Comparison of ENCODE assay signal across 15 cellular contexts in the genomic region with DNA sequence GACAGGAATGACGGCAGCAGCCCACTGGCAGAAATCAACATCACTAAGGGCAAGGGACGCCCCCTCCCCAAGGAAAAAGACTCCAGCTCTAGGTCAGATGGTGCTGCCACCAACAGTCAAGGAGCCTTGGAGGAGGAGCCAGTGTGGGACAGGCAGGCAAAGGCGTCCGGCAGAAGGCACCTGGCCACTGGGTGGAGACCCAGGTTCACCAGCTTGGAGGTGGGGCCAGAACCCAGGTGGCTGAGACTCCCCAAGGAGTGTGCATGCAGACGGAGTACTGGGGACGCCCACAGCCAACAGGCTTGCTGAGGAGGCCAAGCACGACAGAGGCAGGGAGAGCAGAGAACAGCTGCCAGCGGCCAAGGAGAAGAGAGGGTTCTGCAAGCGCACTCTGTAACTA. TPM values are rescaled to one million over a fixed set of nuclear protein-coding genes. Genes with fewer than 3 reads are reported as not detected.
DNase-seq lines count a peak whose midpoint lies in the region; ATAC-seq and TF ChIP-seq lines count a peak whose summit lies in the region.
"Had no signal": no experiment of that assay in that cellular context is flagged by ENCODE, and none has a peak within 500 bp of the region (broad histone marks: within the 10 kb centered on the region; RNA-seq: fewer than 3 reads in every experiment).

No MANE protein-coding gene starts in this region.

- no peak for DNase-seq in activated naive CD4-positive, alpha-beta T cell treated with anti-CD3 and anti-CD28 coated beads, Interleukin-2, amount 50 U/mL, for 72 hours (ENCODE audit: low spot score in 2 of 2)
- DNase-seq in activated naive CD4-positive, alpha-beta T cell treated with anti-CD3 and anti-CD28 coated beads, Interleukin-2, amount 50 U/mL, for 16 hours = no peak
- DNase-seq in WERI-Rb-1 (peak; percentile 44), islet precursor cell (peak; percentile 59), type B pancreatic cell (ENCODE audit: extremely low spot score, unreplicated experiment) (no peak), esophagus squamous epithelium (lab: John Stamatoyannopoulos, UW) (no peak), osteocyte (ENCODE audit: extremely low spot score, unreplicated experiment) (no peak), AG08395 (ENCODE audit: low spot score) (no peak)
- DNase-seq: activated CD4-positive, CD25-positive, alpha-beta regulatory T cell treated with anti-CD3 and anti-CD28 coated beads, Interleukin-2, amount 50 U/mL, for 72 hours; activated T-cell treated with anti-CD3 and anti-CD28 coated beads, Interleukin-2, amount 50 U/mL, for 4 hours; aorta; lower lobe of right lung; NCI-H1105 had no signal

- 78 to 79% methylated on average over 7 to 8 of the region's 9 CpGs for WGBS in esophagus squamous epithelium, 2 donors

- H3K4me3 ChIP-seq in WERI-Rb-1 (ENCODE audit: low read depth, low read length) (no peak overlapping the region), esophagus squamous epithelium (no peak overlapping the region)
- H3K4me3 ChIP-seq: lower lobe of right lung, pancreas had no signal

- H3K36me3 Mint-ChIP-seq in activated naive CD4-positive, alpha-beta T cell treated with anti-CD3 and anti-CD28 coated beads, Interleukin-2, amount 50 U/mL, for 72 hours = no peaks in the 10 kb centered on the region
- peaks cover 16% of the 10 kb centered on the region for H3K36me3 Mint-ChIP-seq in type B pancreatic cell
- H3K36me3 Mint-ChIP-seq in osteocyte (ENCODE audit: unreplicated experiment) = peaks cover 18% of the 10 kb centered on the region

- H3K9me3 Mint-ChIP-seq in activated naive CD4-positive, alpha-beta T cell treated with anti-CD3 and anti-CD28 coated beads, Interleukin-2, amount 50 U/mL, for 72 hours = no peaks in the 10 kb centered on the region
- H3K9me3 Mint-ChIP-seq in type B pancreatic cell = no peaks in the 10 kb centered on the region
- H3K9me3 Mint-ChIP-seq in osteocyte (ENCODE audit: unreplicated experiment) = no peaks in the 10 kb centered on the region
- H3K9me3 Mint-ChIP-seq: activated T-cell treated with anti-CD3 and anti-CD28 coated beads, Interleukin-2, amount 50 U/mL, for 4 hours; dendritic cell treated with granulocyte-macrophage colony-stimulating factor and Interleukin-4, amounts not matched to agents 40 ng/mL and 50 ng/mL, for 4 days had no signal

- peaks cover 0 to 5% (median 0%) of the 10 kb centered on the region in 3 donors for H3K4me1 ChIP-seq in esophagus squamous epithelium
- H3K4me1 ChIP-seq: lower lobe of right lung, pancreas had no signal

- no peak for ATAC-seq in activated naive CD4-positive, alpha-beta T cell treated with anti-CD3 and anti-CD28 coated beads, Interleukin-2, amount 50 U/mL, for 72 hours
- ATAC-seq: activated T-cell treated with anti-CD3 and anti-CD28 coated beads, Interleukin-2, amount 50 U/mL, for 4 hours; lower lobe of right lung had no signal

- H3K27ac Mint-ChIP-seq in activated naive CD4-positive, alpha-beta T cell treated with anti-CD3 and anti-CD28 coated beads, Interleukin-2, amount 50 U/mL, for 72 hours = peak overlapping the region; percentile 38 to 90
- H3K27ac Mint-ChIP-seq in type B pancreatic cell = peak overlapping the region; percentile 51
- no peak overlapping the region for H3K27ac Mint-ChIP-seq in osteocyte (ENCODE audit: unreplicated experiment)
- H3K27ac Mint-ChIP-seq: dendritic cell treated with granulocyte-macrophage colony-stimulating factor and Interleukin-4, amounts not matched to agents 40 ng/mL and 50 ng/mL, for 4 days had no signal

- no peaks in the 10 kb centered on the region for H3K9me3 ChIP-seq in WERI-Rb-1 (ENCODE audit: severe bottlenecking)
- no peaks in the 10 kb centered on the region for H3K9me3 ChIP-seq in esophagus squamous epithelium
- H3K9me3 ChIP-seq: lower lobe of right lung, pancreas had no signal

- TF ChIP-seq CTCF in WERI-Rb-1 (IDR thresholded peaks at IDR 0.05; ENCODE audit: low read depth, low read length) (0 out of 2 replicates have a peak, but pooled peaks have one; percentile 13), type B pancreatic cell (conservative IDR thresholded peaks at IDR 0.05) (no peak), esophagus squamous epithelium (IDR thresholded peaks at IDR 0.05) (no peak), osteocyte (IDR thresholded peaks at IDR 0.05) (no peak)

- H3K27me3 ChIP-seq in WERI-Rb-1 (ENCODE audit: insufficient read depth, low read depth, severe bottlenecking) (no peaks in the 10 kb centered on the region), esophagus squamous epithelium (no peaks in the 10 kb centered on the region)
- H3K27me3 ChIP-seq: pancreas had no signal

- H3K4me3 Mint-ChIP-seq in type B pancreatic cell (no peak overlapping the region), osteocyte (ENCODE audit: unreplicated experiment) (no peak overlapping the region)
- H3K4me3 Mint-ChIP-seq: activated T-cell treated with anti-CD3 and anti-CD28 coated beads, Interleukin-2, amount 50 U/mL, for 4 hours; dendritic cell treated with granulocyte-macrophage colony-stimulating factor and Interleukin-4, amounts not matched to agents 40 ng/mL and 50 ng/mL, for 4 days had no signal

- no peak overlapping the region for H3K27ac ChIP-seq in WERI-Rb-1
- H3K27ac ChIP-seq in esophagus squamous epithelium = no peak overlapping the region
- H3K27ac ChIP-seq: lower lobe of right lung, pancreas had no signal

- H3K27me3 Mint-ChIP-seq in type B pancreatic cell (no peaks in the 10 kb centered on the region), osteocyte (ENCODE audit: unreplicated experiment) (no peaks in the 10 kb centered on the region)
- H3K27me3 Mint-ChIP-seq: dendritic cell treated with granulocyte-macrophage colony-stimulating factor and Interleukin-4, amounts not matched to agents 40 ng/mL and 50 ng/mL, for 4 days had no signal

- no peak for TF ChIP-seq POLR2A in esophagus squamous epithelium (IDR thresholded peaks at IDR 0.05)

- intact Hi-C loops in esophagus squamous epithelium (cut with DNase I) = no loop called here

- peaks cover 78% of the 10 kb centered on the region for H3K36me3 ChIP-seq in WERI-Rb-1
- peaks cover 58 to 96% (median 69%) of the 10 kb centered on the region in 3 donors for H3K36me3 ChIP-seq in esophagus squamous epithelium

- peaks cover 7% of the 10 kb centered on the region for H3K4me1 Mint-ChIP-seq in type B pancreatic cell (ENCODE audit: unreplicated experiment)
- H3K4me1 Mint-ChIP-seq in osteocyte (ENCODE audit: unreplicated experiment) = peaks cover 1% of the 10 kb centered on the region

RNA-seq across cellular contexts. Expression of a gene that starts 35.2 kb away (rescaled TPM):
- total RNA-seq in activated naive CD4-positive, alpha-beta T cell treated with anti-CD3 and anti-CD28 coated beads, Interleukin-2, amount 50 U/mL, for 72 hours = 10 to 100 TPM; 29.4 to 29.9 TPM
- total RNA-seq in type B pancreatic cell (ENCODE audit: low replicate concordance) (52.5 and 54.1 TPM in 2 replicates), esophagus squamous epithelium (100 to 1,000 TPM in 1 of 4 donors, 10 to 100 TPM in 3; 10.5 to 134 (median 24.4) TPM), osteocyte (57.7 and 60.8 TPM in 2 replicates)

RNA-seq across cellular contexts. Expression of a gene that starts 59.7 kb away (rescaled TPM):
- 10 to 100 TPM; 53.7 to 61.4 TPM for total RNA-seq in activated naive CD4-positive, alpha-beta T cell treated with anti-CD3 and anti-CD28 coated beads, Interleukin-2, amount 50 U/mL, for 72 hours
- total RNA-seq in type B pancreatic cell (ENCODE audit: low replicate concordance) (77.5 and 106 TPM in 2 replicates), esophagus squamous epithelium (100 to 1,000 TPM in 1 of 4 donors, 10 to 100 TPM in 3; 68.7 to 108 (median 79.5) TPM), osteocyte (76.4 and 86.7 TPM in 2 replicates)

Comparison
In these comparisons a context has a peak if more than half of its experiments do, and no peak if none do; other contexts are left out.
1. DNase-seq: peak in WERI-Rb-1 (single experiment) and islet precursor cell (single experiment); none in activated naive CD4-positive, alpha-beta T cell treated with anti-CD3 and anti-CD28 coated beads, Interleukin-2, amount 50 U/mL, for 72 hours (0 of 2), activated naive CD4-positive, alpha-beta T cell treated with anti-CD3 and anti-CD28 coated beads, Interleukin-2, amount 50 U/mL, for 16 hours (single experiment), type B pancreatic cell (single experiment), esophagus squamous epithelium (single experiment), osteocyte (single experiment) and AG08395 (single experiment).